Comparison of ENCODE assay signal across 19 cellular contexts in genomic region chr10:79441433-79441832, GRCh38. TPM values are rescaled to one million over a fixed set of nuclear protein-coding genes. Genes with fewer than 3 reads are reported as not detected.
A peak's percentile ranks its signal among the peaks of the same experiment; 100 is the strongest.
DNase-seq lines count a peak whose midpoint lies in the region; ATAC-seq, FAIRE-seq and TF ChIP-seq lines count a peak whose summit lies in the region.
"Had no signal": no experiment of that assay in that cellular context is flagged by ENCODE, and none has a peak within 500 bp of the region (broad histone marks: within the 10 kb centered on the region; RNA-seq: fewer than 3 reads in every experiment).

No MANE protein-coding gene starts in this region.

- WGBS in sigmoid colon, 2 donors: 0 to 60% methylated on average over 1 of the region's 1 CpG

- H4K20me1 ChIP-seq in astrocyte (ENCODE audit: insufficient read depth, low read length): peaks cover 78% of the 10 kb centered on the region
- no peaks in the 10 kb centered on the region for H4K20me1 ChIP-seq in fibroblast of lung (ENCODE audit: control insufficient read depth, extremely low read depth, insufficient read depth, low read length)

- H3K4me3 Mint-ChIP-seq in astrocyte (ENCODE audit: unreplicated experiment): no peak overlapping the region
- H3K4me3 Mint-ChIP-seq: B cell, immature natural killer cell had no signal

- no peak for DNase-seq in astrocyte (ENCODE audit: low read depth)
- DNase-seq in fibroblast of lung (ENCODE audit: low read depth in 2 of 2): no peak
- DNase-seq in sigmoid colon: no peak
- DNase-seq in vagina (ENCODE audit: extremely low spot score in 2 of 2): no peak
- no peak for DNase-seq in NCI-H2227 treated with DMSO at 0.1 percent for 48 hours (lab: John Stamatoyannopoulos, UW)
- no peak for DNase-seq in midbrain (lab: John Stamatoyannopoulos, UW)
- DNase-seq: activated CD4-positive, alpha-beta T cell treated with anti-CD3 and anti-CD28 coated beads for 48 hours; COR-L47; DND-41; effector CD8-positive, alpha-beta T cell; immature natural killer cell; lower lobe of right lung; NCI-H1092 treated with DMSO at 0.1 percent for 48 hours; NCI-H2107; NCI-H524; stimulated activated CD4-positive, alpha-beta T cell treated with anti-CD3 and anti-CD28 coated beads, Interleukin-2, amount 100 ng/mL, for 48 hours had no signal

- peaks cover 76% of the 10 kb centered on the region for H3K79me2 ChIP-seq in astrocyte (ENCODE audit: insufficient read depth, low read length)
- peaks cover 79% of the 10 kb centered on the region for H3K79me2 ChIP-seq in fibroblast of lung (ENCODE audit: control insufficient read depth, insufficient read depth, low read length)

- H3K9me3 Mint-ChIP-seq in astrocyte (ENCODE audit: unreplicated experiment): no peaks in the 10 kb centered on the region
- H3K9me3 Mint-ChIP-seq: immature natural killer cell had no signal

- ATAC-seq in HG03457 (IDR thresholded peaks at IDR 0.05; ENCODE audit: unreplicated experiment): no peak
- ATAC-seq: lower lobe of right lung had no signal

- TF ChIP-seq CTCF in astrocyte (IDR thresholded peaks at IDR 0.05; ENCODE audit: insufficient read depth, low read depth, low read length): no peak
- TF ChIP-seq CTCF in fibroblast of lung (conservative IDR thresholded peaks at IDR 0.05 in 1 of 2, IDR thresholded peaks at IDR 0.05 in 1 of 2; ENCODE audit: low read depth in 1 of 2, low read length in 2 of 2): no peak
- no peak for TF ChIP-seq CTCF in sigmoid colon (IDR thresholded peaks at IDR 0.05)
- no peak for TF ChIP-seq CTCF in vagina (IDR thresholded peaks at IDR 0.05)

- H3K27me3 Mint-ChIP-seq in astrocyte (ENCODE audit: low read depth, unreplicated experiment): no peaks in the 10 kb centered on the region

- peak overlapping the region; percentile 60 for H3K4me2 ChIP-seq in astrocyte (ENCODE audit: low read length)
- peak overlapping the region; percentile 77 for H3K4me2 ChIP-seq in fibroblast of lung (ENCODE audit: extremely low read depth, insufficient read depth, low read length)

- peaks cover 5% of the 10 kb centered on the region for H3K36me3 Mint-ChIP-seq in astrocyte (ENCODE audit: low read depth, unreplicated experiment)

- TF ChIP-seq POLR2A in sigmoid colon (IDR thresholded peaks at IDR 0.05) (no peak), vagina (IDR thresholded peaks at IDR 0.05) (no peak)

- peaks cover 30% of the 10 kb centered on the region for H3K4me1 Mint-ChIP-seq in astrocyte (ENCODE audit: low read depth, unreplicated experiment)

- no peak for FAIRE-seq in astrocyte (lab: Jason Lieb, UNC)

- H3K4me1 ChIP-seq in astrocyte (ENCODE audit: insufficient read depth, low read length): peaks cover 46% of the 10 kb centered on the region
- peaks cover 46% of the 10 kb centered on the region for H3K4me1 ChIP-seq in fibroblast of lung (ENCODE audit: control insufficient read depth, extremely low read depth, insufficient read depth, low read length)
- H3K4me1 ChIP-seq in sigmoid colon: peaks cover 0 to 80% (median 78%) of the 10 kb centered on the region in 4 donors
- H3K4me1 ChIP-seq in vagina: peaks cover 87% of the 10 kb centered on the region

- H2AFZ ChIP-seq in astrocyte (ENCODE audit: low read depth, low read length) (no peak overlapping the region), fibroblast of lung (ENCODE audit: low read length) (no peak overlapping the region)
- H2AFZ ChIP-seq: parathyroid adenoma had no signal

- intact Hi-C loops in sigmoid colon (cut with DNase I): no loop called here
- intact Hi-C loops in vagina (cut with DNase I): no loop called here

- H3K9me3 ChIP-seq in astrocyte (ENCODE audit: insufficient read depth, low read depth, low read length) (no peaks in the 10 kb centered on the region), fibroblast of lung (ENCODE audit: control insufficient read depth, insufficient read depth, low read depth, low read length) (no peaks in the 10 kb centered on the region), sigmoid colon (no peaks in the 10 kb centered on the region), vagina (no peaks in the 10 kb centered on the region)
- H3K9me3 ChIP-seq: lower lobe of right lung had no signal

- no peak overlapping the region for H3K9ac ChIP-seq in astrocyte (ENCODE audit: low read length)
- H3K9ac ChIP-seq in fibroblast of lung (ENCODE audit: insufficient read depth, low read length): no peak overlapping the region
- H3K9ac ChIP-seq: parathyroid adenoma had no signal

- no peaks in the 10 kb centered on the region for H3K27me3 ChIP-seq in astrocyte (ENCODE audit: insufficient read depth, low read length)
- no peaks in the 10 kb centered on the region for H3K27me3 ChIP-seq in fibroblast of lung (ENCODE audit: control insufficient read depth, insufficient read depth, low read length)
- no peaks in the 10 kb centered on the region for H3K27me3 ChIP-seq in sigmoid colon
- no peaks in the 10 kb centered on the region for H3K27me3 ChIP-seq in vagina

- no peak overlapping the region for H3K27ac Mint-ChIP-seq in astrocyte (ENCODE audit: unreplicated experiment)
- H3K27ac Mint-ChIP-seq: B cell, immature natural killer cell had no signal

- H3K4me3 ChIP-seq in astrocyte (ENCODE audit: insufficient read depth, low read depth, low read length): no peak overlapping the region
- H3K4me3 ChIP-seq in fibroblast of lung (replicated peaks in 1 of 4; ENCODE audit: control extremely low read depth in 1 of 4, insufficient read depth in 1 of 4, low read depth in 3 of 4, low read length in 4 of 4): peak overlapping the region in 2 of 4 experiments; percentile 16 to 98
- H3K4me3 ChIP-seq in sigmoid colon: peak overlapping the region in 1 of 4 donors; percentile 100
- peak overlapping the region; percentile 4 to 8 for H3K4me3 ChIP-seq in vagina
- H3K4me3 ChIP-seq: lower lobe of right lung had no signal

- TF ChIP-seq EP300 in sigmoid colon (IDR thresholded peaks at IDR 0.05): no peak

- peak overlapping the region; percentile 42 for H3K27ac ChIP-seq in astrocyte (ENCODE audit: low read depth, low read length)
- peak overlapping the region; percentile 80 for H3K27ac ChIP-seq in fibroblast of lung (ENCODE audit: insufficient read depth, low read length)
- H3K27ac ChIP-seq in sigmoid colon: peak overlapping the region in 3 of 4 donors; percentile 98 to 100 (median 99)
- H3K27ac ChIP-seq in vagina: peak overlapping the region; percentile 96
- H3K27ac ChIP-seq: lower lobe of right lung, parathyroid adenoma had no signal

- H3K36me3 ChIP-seq in astrocyte (ENCODE audit: insufficient read depth, low read length) (no peaks in the 10 kb centered on the region), fibroblast of lung (ENCODE audit: control insufficient read depth, insufficient read depth, low read length) (peaks cover 8% of the 10 kb centered on the region), sigmoid colon (peaks cover 0 to 7% (median 0%) of the 10 kb centered on the region in 4 donors), vagina (no peaks in the 10 kb centered on the region)

RNA-seq across cellular contexts. Expression of gene ZCCHC24, which starts 4.0 kb away (rescaled TPM):
- total RNA-seq in astrocyte (21.4 and 26.2 TPM in 2 replicates), fibroblast of lung (40.3 and 44.4 TPM in 2 replicates), sigmoid colon (100 to 1,000 TPM in 3 of 4 donors, 10 to 100 TPM in 1; 82.6 to 141 (median 121) TPM), vagina (57.0 TPM)
- polyA plus RNA-seq in fibroblast of lung (30.2 and 33.2 TPM in 2 replicates), sigmoid colon (10 to 100 TPM in 2 of 3 donors, 1 to 10 TPM in 1; 7.6 to 31.2 (median 21.1) TPM)
- 45.0 and 51.9 TPM in 2 replicates for polyA plus RNA-seq in fibroblast of lung (2012)
- polyA minus RNA-seq in fibroblast of lung (ENCODE audit: low replicate concordance): 92.5 and 96.5 TPM in 2 replicates

Comparison
In these comparisons a context has a peak if more than half of its experiments do, and no peak if none do; other contexts are left out.
1. H3K27ac ChIP-seq: peak in every context shown above with its lines; median percentile 99 in sigmoid colon; 96 in vagina; 80 in fibroblast of lung; 42 in astrocyte.